10 cellular contexts compared by ENCODE assay signal in the genomic region with DNA sequence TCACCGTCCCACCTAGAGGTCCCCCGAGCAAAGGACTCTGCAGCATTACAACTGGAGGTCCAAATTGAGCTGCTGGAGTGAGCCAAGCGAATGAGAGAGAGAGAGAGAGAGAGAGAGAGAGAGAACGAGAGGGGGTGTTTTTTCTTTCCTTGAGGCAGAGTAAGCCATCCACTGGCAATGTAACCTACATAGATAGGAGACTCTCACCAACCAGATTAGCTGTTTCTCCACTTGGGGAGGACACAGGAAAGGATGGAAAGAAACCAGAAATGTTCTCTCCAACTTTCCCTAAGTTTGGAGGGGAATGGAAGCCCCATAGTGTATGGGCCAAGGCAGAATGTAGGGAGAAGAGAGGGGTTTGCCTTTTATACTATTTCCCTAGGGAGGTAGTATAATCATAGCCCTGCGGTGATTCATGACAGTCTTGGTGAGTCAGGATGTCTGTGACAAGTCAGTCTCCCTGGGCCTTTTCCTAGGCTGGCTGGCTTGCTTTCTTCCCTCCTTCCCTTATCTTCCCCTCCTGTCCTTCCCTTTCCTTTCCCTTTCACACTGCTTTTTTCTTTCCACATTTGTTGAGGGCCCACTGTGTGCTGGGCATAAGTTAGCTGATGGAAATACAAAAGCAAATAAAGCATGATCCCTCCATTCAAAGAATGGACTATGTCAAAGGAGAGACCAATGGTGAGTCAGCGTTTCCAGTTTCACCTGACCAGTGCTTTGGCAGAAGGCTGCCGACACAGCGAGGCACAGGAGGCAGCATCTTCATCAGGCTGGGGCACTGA. TPM values are rescaled to one million over a fixed set of nuclear protein-coding genes. Genes with fewer than 3 reads are reported as not detected.
DNase-seq lines count a peak whose midpoint lies in the region; ATAC-seq and TF ChIP-seq lines count a peak whose summit lies in the region.
"Had no signal": no experiment of that assay in that cellular context is flagged by ENCODE, and none has a peak within 500 bp of the region (broad histone marks: within the 10 kb centered on the region; RNA-seq: fewer than 3 reads in every experiment).

No MANE protein-coding gene starts in this region.

- H3K4me3 ChIP-seq in SJCRH30 = no peak overlapping the region
- no peak overlapping the region for H3K4me3 ChIP-seq in fibroblast of mammary gland (ENCODE audit: control insufficient read depth, low read depth, low read length)

- peaks cover 3 to 8% of the 10 kb centered on the region in 2 donors for H3K4me1 Mint-ChIP-seq in stimulated activated naive B cell treated with anti-CD40 and anti-IgM and Interleukin-4, amounts not matched to agents 10 μg/mL and 1 μg/mL and 100 μg/mL, for 72 hours

- H3K27ac Mint-ChIP-seq in activated naive CD4-positive, alpha-beta T cell treated with anti-CD3 and anti-CD28 coated beads, Interleukin-2, amount 50 U/mL, for 72 hours = peak overlapping the region; percentile 52 to 58
- no peak overlapping the region for H3K27ac Mint-ChIP-seq in stimulated activated naive B cell treated with anti-CD40 and anti-IgM and Interleukin-4, amounts not matched to agents 10 μg/mL and 1 μg/mL and 100 μg/mL, for 72 hours

- H3K4me1 ChIP-seq in SJCRH30 = 0 out of 2 replicates have a peak, but pooled peaks cover 2% of the 10 kb centered on the region

- H3K4me3 Mint-ChIP-seq in stimulated activated naive B cell treated with anti-CD40 and anti-IgM and Interleukin-4, amounts not matched to agents 10 μg/mL and 1 μg/mL and 100 μg/mL, for 72 hours = no peak overlapping the region

- no peaks in the 10 kb centered on the region for H3K27me3 ChIP-seq in SJCRH30

- H3K36me3 Mint-ChIP-seq in activated naive CD4-positive, alpha-beta T cell treated with anti-CD3 and anti-CD28 coated beads, Interleukin-2, amount 50 U/mL, for 72 hours = no peaks in the 10 kb centered on the region
- no peaks in the 10 kb centered on the region for H3K36me3 Mint-ChIP-seq in stimulated activated naive B cell treated with anti-CD40 and anti-IgM and Interleukin-4, amounts not matched to agents 10 μg/mL and 1 μg/mL and 100 μg/mL, for 72 hours

- no peaks in the 10 kb centered on the region for H3K9me3 ChIP-seq in SJCRH30 (replicated peaks)

- H3K27me3 Mint-ChIP-seq in stimulated activated naive B cell treated with anti-CD40 and anti-IgM and Interleukin-4, amounts not matched to agents 10 μg/mL and 1 μg/mL and 100 μg/mL, for 72 hours = peaks cover 6 to 10% of the 10 kb centered on the region in 2 donors

- H3K36me3 ChIP-seq in SJCRH30 = no peaks in the 10 kb centered on the region

- no peak for DNase-seq in activated naive CD4-positive, alpha-beta T cell treated with anti-CD3 and anti-CD28 coated beads, Interleukin-2, amount 50 U/mL, for 72 hours (ENCODE audit: low spot score in 2 of 2)
- DNase-seq in activated naive CD4-positive, alpha-beta T cell (lab: John Stamatoyannopoulos, UW) = no peak
- DNase-seq in SJCRH30 (peak; percentile 18 to 22), fibroblast of mammary gland (ENCODE audit: low read depth) (peak; percentile 93), T-helper 2 cell (no peak)
- DNase-seq in stimulated activated naive B cell treated with anti-CD40 and anti-IgM and Interleukin-4, amounts not matched to agents 10 μg/mL and 1 μg/mL and 100 μg/mL, for 72 hours = no peak
- DNase-seq: stimulated activated naive CD4-positive, alpha-beta T cell treated with Interleukin-2 at 50 U/mL for 16 hours had no signal

- ATAC-seq in activated naive CD4-positive, alpha-beta T cell treated with anti-CD3 and anti-CD28 coated beads, Interleukin-2, amount 50 U/mL, for 72 hours = no peak
- peak; percentile 46 to 69 for ATAC-seq in stimulated activated naive B cell treated with anti-CD40 and anti-IgM and Interleukin-4, amounts not matched to agents 10 μg/mL and 1 μg/mL and 100 μg/mL, for 72 hours (replicated peaks)
- no peak for ATAC-seq in HG02970 (IDR thresholded peaks at IDR 0.05; ENCODE audit: low FRiP score, unreplicated experiment)
- ATAC-seq in HG03460 (IDR thresholded peaks at IDR 0.05; ENCODE audit: unreplicated experiment) = no peak

- H3K9me3 Mint-ChIP-seq in activated naive CD4-positive, alpha-beta T cell treated with anti-CD3 and anti-CD28 coated beads, Interleukin-2, amount 50 U/mL, for 72 hours = no peaks in the 10 kb centered on the region
- no peaks in the 10 kb centered on the region for H3K9me3 Mint-ChIP-seq in stimulated activated naive B cell treated with anti-CD40 and anti-IgM and Interleukin-4, amounts not matched to agents 10 μg/mL and 1 μg/mL and 100 μg/mL, for 72 hours

- TF ChIP-seq CTCF in fibroblast of mammary gland (conservative IDR thresholded peaks at IDR 0.05; ENCODE audit: control insufficient read depth, insufficient read depth, low read depth, low read length) = no peak

- H3K27ac ChIP-seq in SJCRH30 = no peak overlapping the region

RNA-seq across cellular contexts. Expression of a gene that starts 7.1 kb away (rescaled TPM):
- under 1 TPM; 0.07 to 0.31 TPM for total RNA-seq in activated naive CD4-positive, alpha-beta T cell treated with anti-CD3 and anti-CD28 coated beads, Interleukin-2, amount 50 U/mL, for 72 hours
- total RNA-seq in SJCRH30 (2014; rRNA removed; shearing (Covaris generic)) = 0.04 and 0.08 TPM in 2 replicates
- total RNA-seq: posterior vena cava had no signal

RNA-seq across cellular contexts. Expression of a gene that starts 26.6 kb away (rescaled TPM):
- total RNA-seq in activated naive CD4-positive, alpha-beta T cell treated with anti-CD3 and anti-CD28 coated beads, Interleukin-2, amount 50 U/mL, for 72 hours = 10 to 100 TPM; 34.8 to 44.4 TPM
- 38.4 and 38.6 TPM in 2 replicates for total RNA-seq in SJCRH30 (2014; rRNA removed; shearing (Covaris generic))

RNA-seq across cellular contexts. Expression of a gene that starts 27.7 kb away (rescaled TPM):
- 10 to 100 TPM; 64.5 to 69.4 TPM for total RNA-seq in activated naive CD4-positive, alpha-beta T cell treated with anti-CD3 and anti-CD28 coated beads, Interleukin-2, amount 50 U/mL, for 72 hours
- total RNA-seq in SJCRH30 (2014; rRNA removed; shearing (Covaris generic)) = 30.9 and 43.5 TPM in 2 replicates

RNA-seq across cellular contexts. Expression of a gene that starts 59.0 kb away (rescaled TPM):
- total RNA-seq in activated naive CD4-positive, alpha-beta T cell treated with anti-CD3 and anti-CD28 coated beads, Interleukin-2, amount 50 U/mL, for 72 hours = 10 to 100 TPM; 14.3 to 14.5 TPM
- total RNA-seq in SJCRH30 (2014; rRNA removed; shearing (Covaris generic)) = not detected in 2 replicates

Comparison
In these comparisons a context has a peak if more than half of its experiments do, and no peak if none do; other contexts are left out.
1. ATAC-seq: peak in stimulated activated naive B cell treated with anti-CD40 and anti-IgM and Interleukin-4, amounts not matched to agents 10 μg/mL and 1 μg/mL and 100 μg/mL, for 72 hours (2 of 2); none in activated naive CD4-positive, alpha-beta T cell treated with anti-CD3 and anti-CD28 coated beads, Interleukin-2, amount 50 U/mL, for 72 hours (0 of 2), HG02970 (single experiment) and HG03460 (single experiment).
2. DNase-seq: peak in SJCRH30 (2 of 2) and fibroblast of mammary gland (single experiment); none in activated naive CD4-positive, alpha-beta T cell treated with anti-CD3 and anti-CD28 coated beads, Interleukin-2, amount 50 U/mL, for 72 hours (0 of 2), activated naive CD4-positive, alpha-beta T cell (0 of 4), stimulated activated naive B cell treated with anti-CD40 and anti-IgM and Interleukin-4, amounts not matched to agents 10 μg/mL and 1 μg/mL and 100 μg/mL, for 72 hours (single experiment) and T-helper 2 cell (0 of 5).